In the genomic region with DNA sequence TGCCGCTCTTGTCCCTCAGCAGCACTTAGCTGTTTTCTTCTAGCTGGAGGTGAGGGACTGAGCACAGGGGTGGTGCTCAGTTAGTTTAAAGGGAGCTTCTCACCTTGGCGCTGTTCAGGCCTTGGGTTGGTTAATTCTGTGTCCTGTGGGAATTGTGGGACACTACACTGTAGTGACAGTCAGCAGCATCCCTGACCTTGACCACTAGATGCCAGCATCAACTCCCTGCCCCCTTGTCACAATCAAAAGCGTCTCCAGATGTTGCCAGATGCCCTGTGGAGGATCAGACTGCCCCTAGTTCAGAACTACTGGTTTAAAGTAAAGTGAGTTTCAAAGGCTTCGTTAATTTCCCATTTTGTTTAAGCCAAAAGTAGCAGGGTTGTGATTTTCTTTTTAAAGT, we compare ENCODE assay signal across 17 cellular contexts.
DNase-seq lines count a peak whose midpoint lies in the region; ATAC-seq and TF ChIP-seq lines count a peak whose summit lies in the region.
"Had no signal": no experiment of that assay in that cellular context is flagged by ENCODE, and none has a peak within 500 bp of the region (broad histone marks: within the 10 kb centered on the region; RNA-seq: fewer than 3 reads in every experiment).

No MANE protein-coding gene starts in this region.

- 0 out of 2 replicates have a peak, but pooled peaks have one; percentile 11 for TF ChIP-seq CTCF in BE2C (IDR thresholded peaks at IDR 0.05; ENCODE audit: low read depth, low read length)
- peak; percentile 3 for TF ChIP-seq CTCF in GM12865 (IDR thresholded peaks at IDR 0.05; ENCODE audit: insufficient read depth, low read depth, low read length, missing control alignments)
- TF ChIP-seq CTCF in endodermal cell (conservative IDR thresholded peaks at IDR 0.05) = peak; percentile 73

- H3K27me3 Mint-ChIP-seq in endodermal cell (ENCODE audit: insufficient read depth) = peaks cover 30% of the 10 kb centered on the region

- H3K9me3 ChIP-seq in BE2C = no peaks in the 10 kb centered on the region
- H3K9me3 ChIP-seq in endodermal cell (ENCODE audit: control insufficient read depth, low read length) = no peaks in the 10 kb centered on the region
- H3K9me3 ChIP-seq: left lung had no signal

- DNase-seq in BE2C (no peak), GM12865 (ENCODE audit: low read depth) (no peak), NCI-H526 treated with DMSO at 0.1 percent for 48 hours (lab: John Stamatoyannopoulos, UW) (peak; percentile 2), endodermal cell (peak; percentile 80), NCI-H2081 (lab: John Stamatoyannopoulos, UW) (no peak), NCI-H69 (lab: John Stamatoyannopoulos, UW) (no peak)
- DNase-seq: activated effector memory CD4-positive, alpha-beta T cell treated with Interleukin-2 at 50 U/mL for 16 hours; AML-193; amygdala; left lung; NCI-H226; posterior cingulate gyrus had no signal

- H3K4me1 ChIP-seq in BE2C (no peaks in the 10 kb centered on the region), endodermal cell (ENCODE audit: control insufficient read depth, insufficient read depth, low read length) (no peaks in the 10 kb centered on the region)
- H3K4me1 ChIP-seq: left lung had no signal

- peaks cover 34% of the 10 kb centered on the region for H3K27me3 ChIP-seq in BE2C
- H3K27me3 ChIP-seq in endodermal cell (ENCODE audit: control insufficient read depth, insufficient read depth, low read length, poor library complexity, severe bottlenecking) = peaks cover 15% of the 10 kb centered on the region

- H3K4me3 ChIP-seq in BE2C (ENCODE audit: low read depth, low read length) (no peak overlapping the region), GM12865 (ENCODE audit: low read depth, low read length) (no peak overlapping the region), endodermal cell (ENCODE audit: low read length) (no peak overlapping the region)
- H3K4me3 ChIP-seq: left lung, smooth muscle cell had no signal

- WGBS in endodermal cell (ENCODE audit: insufficient coverage in 1 of 2, insufficient read length in 1 of 2), 2 experiments = 79% methylated on average over 4 of the region's 4 CpGs; no CpG with 5 or more reads in 1 of the 2 experiments

- no peak overlapping the region for H3K27ac ChIP-seq in endodermal cell (ENCODE audit: low read depth, low read length)
- H3K27ac ChIP-seq: left lung had no signal

- no peak overlapping the region for H3K9ac ChIP-seq in endodermal cell (ENCODE audit: extremely low read depth, low read length, poor library complexity, severe bottlenecking)

- ATAC-seq in HG02981 (IDR thresholded peaks at IDR 0.05; ENCODE audit: unreplicated experiment) = no peak
- no peak for ATAC-seq in GM18907 (IDR thresholded peaks at IDR 0.05; ENCODE audit: unreplicated experiment)
- ATAC-seq: left lung; stimulated activated effector memory CD8-positive, alpha-beta T cell treated with anti-CD3 and anti-CD28 coated beads, Interleukin-12 subunit alpha, Interleukin-12 subunit beta, amount 100 ng/mL, for 72 hours had no signal

- H3K27ac Mint-ChIP-seq in endodermal cell = no peak overlapping the region
- H3K27ac Mint-ChIP-seq: stimulated activated effector memory CD8-positive, alpha-beta T cell treated with anti-CD3 and anti-CD28 coated beads, Interleukin-12 subunit alpha, Interleukin-12 subunit beta, amount 100 ng/mL, for 72 hours; T-helper 1 cell treated with Interleukin-12 subunit alpha and Interleukin-12 subunit beta and Interleukin-4 antibody, amounts not matched to agents 30 μg/mL and 1 μg/mL, for 36 hours had no signal

- no peaks in the 10 kb centered on the region for H3K36me3 Mint-ChIP-seq in endodermal cell (ENCODE audit: low read depth)
- H3K36me3 Mint-ChIP-seq: stimulated activated effector memory CD8-positive, alpha-beta T cell treated with anti-CD3 and anti-CD28 coated beads, Interleukin-12 subunit alpha, Interleukin-12 subunit beta, amount 100 ng/mL, for 72 hours had no signal

- H3K36me3 ChIP-seq in BE2C (no peaks in the 10 kb centered on the region), endodermal cell (ENCODE audit: control insufficient read depth, insufficient read depth, low read length) (no peaks in the 10 kb centered on the region)
- H3K36me3 ChIP-seq: left lung had no signal

- no peak overlapping the region for H3K4me3 Mint-ChIP-seq in endodermal cell
- H3K4me3 Mint-ChIP-seq: stimulated activated effector memory CD8-positive, alpha-beta T cell treated with anti-CD3 and anti-CD28 coated beads, Interleukin-12 subunit alpha, Interleukin-12 subunit beta, amount 100 ng/mL, for 72 hours; T-helper 1 cell treated with Interleukin-12 subunit alpha and Interleukin-12 subunit beta and Interleukin-4 antibody, amounts not matched to agents 30 μg/mL and 1 μg/mL, for 36 hours had no signal

- no peaks in the 10 kb centered on the region for H3K9me3 Mint-ChIP-seq in endodermal cell
- H3K9me3 Mint-ChIP-seq: stimulated activated effector memory CD8-positive, alpha-beta T cell treated with anti-CD3 and anti-CD28 coated beads, Interleukin-12 subunit alpha, Interleukin-12 subunit beta, amount 100 ng/mL, for 72 hours; T-helper 1 cell treated with Interleukin-12 subunit alpha and Interleukin-12 subunit beta and Interleukin-4 antibody, amounts not matched to agents 30 μg/mL and 1 μg/mL, for 36 hours had no signal

- H3K4me1 Mint-ChIP-seq in endodermal cell = peaks cover 11% of the 10 kb centered on the region
- H3K4me1 Mint-ChIP-seq: stimulated activated effector memory CD8-positive, alpha-beta T cell treated with anti-CD3 and anti-CD28 coated beads, Interleukin-12 subunit alpha, Interleukin-12 subunit beta, amount 100 ng/mL, for 72 hours had no signal

Comparison
In these comparisons a context has a peak if more than half of its experiments do, and no peak if none do; other contexts are left out.
1. DNase-seq: peak in NCI-H526 treated with DMSO at 0.1 percent for 48 hours (single experiment) and endodermal cell (single experiment); none in BE2C (single experiment), GM12865 (single experiment), NCI-H2081 (0 of 2) and NCI-H69 (single experiment).
2. CTCF ChIP-seq: peak in every context shown above with its lines; median percentile 73 in endodermal cell; 11 in BE2C; 3 in GM12865.